ENCODE assay signal across 9 cellular contexts in genomic region chr1:27365372-27366112, GRCh38. TPM values are rescaled to one million over a fixed set of nuclear protein-coding genes. Genes with fewer than 3 reads are reported as not detected.
DNase-seq lines count a peak whose midpoint lies in the region; ATAC-seq and TF ChIP-seq lines count a peak whose summit lies in the region.
"Had no signal": no experiment of that assay in that cellular context is flagged by ENCODE, and none has a peak within 500 bp of the region (broad histone marks: within the 10 kb centered on the region; RNA-seq: fewer than 3 reads in every experiment).

No MANE protein-coding gene starts in this region.

- H3K36me3 ChIP-seq in Caco-2 (ENCODE audit: control insufficient read depth, insufficient read depth, low read length) = no peaks in the 10 kb centered on the region
- no peaks in the 10 kb centered on the region for H3K36me3 ChIP-seq in H7 (replicated peaks; ENCODE audit: control insufficient read depth, insufficient read depth, low read length)
- H3K36me3 ChIP-seq in iPS-18a (ENCODE audit: control insufficient read depth, low read depth, low read length) = no peaks in the 10 kb centered on the region
- peaks cover 0 to 28% of the 10 kb centered on the region in 2 donors for H3K36me3 ChIP-seq in gastrocnemius medialis

- in situ Hi-C loops in gastrocnemius medialis (cut with MboI; ENCODE audit: low sequenced_read_pairs in 4 of 4) = no loop called here

- no peaks in the 10 kb centered on the region for H3K9me3 ChIP-seq in Caco-2
- H3K9me3 ChIP-seq in iPS-18a (ENCODE audit: control insufficient read depth, low read depth, low read length) = no peaks in the 10 kb centered on the region
- no peaks in the 10 kb centered on the region for H3K9me3 ChIP-seq in gastrocnemius medialis

- H3K9ac ChIP-seq in iPS-18a (ENCODE audit: low read length) = peak overlapping the region; percentile 17

- POLR2A ChIA-PET in Caco-2 (lab: Charles Lee) = interaction anchor here (0.5 to 1.9 kb wide), 10 partner anchors 12 to 931 kb away, joined by 3 to 14 read pairs (median 8); partner anchors contain the start of gene CD164L2

- TF ChIP-seq POLR2A in gastrocnemius medialis (IDR thresholded peaks at IDR 0.05) = peak; percentile 57 to 64

- DNase-seq in Caco-2 = peak; percentile 74 to 83
- peak; percentile 97 for DNase-seq in H7
- peak; percentile 58 for DNase-seq in NCI-H2107 (lab: John Stamatoyannopoulos, UW)
- peak; percentile 91 for DNase-seq in UCSD-AML1 (lab: John Stamatoyannopoulos, UW; ENCODE audit: unreplicated experiment)
- DNase-seq in gastrocnemius medialis = peak; percentile 82 to 88

- ATAC-seq in gastrocnemius medialis (peak; percentile 79 to 80), GM18870 (IDR thresholded peaks at IDR 0.05; ENCODE audit: unreplicated experiment) (no peak)

- H3K36me3 Mint-ChIP-seq in Caco-2 (ENCODE audit: insufficient read depth, unreplicated experiment) = peaks cover 12% of the 10 kb centered on the region
- H3K36me3 Mint-ChIP-seq in brain = no peaks in the 10 kb centered on the region

- H3K27me3 Mint-ChIP-seq in Caco-2 (ENCODE audit: insufficient read depth, unreplicated experiment) (no peaks in the 10 kb centered on the region), brain (peaks cover 11% of the 10 kb centered on the region)

- TF ChIP-seq CTCF in Caco-2 (IDR thresholded peaks at IDR 0.05; ENCODE audit: insufficient read depth in 1 of 2, low read depth in 1 of 2, low read length in 1 of 2, severe bottlenecking in 1 of 2, unreplicated experiment in 1 of 2) (no peak), brain (conservative IDR thresholded peaks at IDR 0.05) (no peak), gastrocnemius medialis (IDR thresholded peaks at IDR 0.05 in 4 of 5, conservative IDR thresholded peaks at IDR 0.05 in 1 of 5) (no peak)

- peak overlapping the region; percentile 98 for H3K4me3 Mint-ChIP-seq in Caco-2 (ENCODE audit: unreplicated experiment)
- peak overlapping the region; percentile 92 to 96 (median 94) for H3K4me3 Mint-ChIP-seq in brain

- H3K27ac Mint-ChIP-seq in Caco-2 (ENCODE audit: unreplicated experiment) (peak overlapping the region; percentile 85), brain (peak overlapping the region; percentile 92 to 98 (median 97))

- H3K4me1 Mint-ChIP-seq in Caco-2 (ENCODE audit: low read depth, unreplicated experiment) = peaks cover 7% of the 10 kb centered on the region
- peaks cover 31% of the 10 kb centered on the region for H3K4me1 Mint-ChIP-seq in brain

- H3K27me3 ChIP-seq in Caco-2 (replicated peaks; ENCODE audit: control insufficient read depth, insufficient read depth, low read length) (no peaks in the 10 kb centered on the region), H7 (ENCODE audit: control insufficient read depth, insufficient read depth, low read length) (peaks cover 22% of the 10 kb centered on the region), iPS-18a (ENCODE audit: control insufficient read depth, insufficient read depth, low read length) (peaks cover 25% of the 10 kb centered on the region), gastrocnemius medialis (no peaks in the 10 kb centered on the region)

- no TSS peak for BruUV-seq in Caco-2 (replicated peaks; lab: Mats Ljungman, UMichigan)

- H3K4me1 ChIP-seq in Caco-2 (peaks cover 16% of the 10 kb centered on the region), iPS-18a (ENCODE audit: control insufficient read depth, low read depth, low read length) (peaks cover 14% of the 10 kb centered on the region), gastrocnemius medialis (peaks cover 22 to 23% of the 10 kb centered on the region in 2 donors)

- H3K27ac ChIP-seq in iPS-18a (ENCODE audit: low read length) (no peak overlapping the region), gastrocnemius medialis (peak overlapping the region; percentile 91 to 99 (median 96))

- intact Hi-C loops in Caco-2 (cut with micrococcal nuclease; ENCODE audit: unreplicated experiment) (loop anchor here (1.0 kb wide), 1 partner anchor 23 kb away; no protein-coding TSS in a partner anchor), gastrocnemius medialis (cut with DNase I; ENCODE audit: low total_unique reads) (loop anchor here (1.0 to 2.0 kb wide), 5 partner anchors 23 to 131 kb away; partner anchors contain the start of genes GPR3, TMEM222 and WDTC1)

- no peaks in the 10 kb centered on the region for H3K9me3 Mint-ChIP-seq in Caco-2 (ENCODE audit: unreplicated experiment)
- H3K9me3 Mint-ChIP-seq in brain = no peaks in the 10 kb centered on the region

- peak overlapping the region; percentile 46 for H3K4me3 ChIP-seq in Caco-2 (ENCODE audit: low read depth, low read length)
- peak overlapping the region; percentile 76 for H3K4me3 ChIP-seq in H7 (ENCODE audit: insufficient read depth, low read depth, low read length)
- H3K4me3 ChIP-seq in iPS-18a (ENCODE audit: low read length) = peak overlapping the region; percentile 78
- peak overlapping the region; percentile 71 to 95 (median 77) for H3K4me3 ChIP-seq in gastrocnemius medialis

- CTCF ChIA-PET in Caco-2 (lab: Charles Lee) = interaction anchor here (0.5 to 3.2 kb wide), 23 partner anchors 8 to 1278 kb away, joined by 3 to 28 read pairs (median 5); partner anchors contain the start of gene TAF12

RNA-seq across cellular contexts. Expression of gene MAP3K6, which starts 1.2 kb away (rescaled TPM):
- total RNA-seq in Caco-2 (2022) (8.8 and 11.7 TPM in 2 replicates), gastrocnemius medialis (10 to 100 TPM; 16.5 to 29.1 (median 18.4) TPM)
- total RNA-seq in H7 (2014; rRNA removed; shearing (Covaris generic)) = 10.7 and 14.6 TPM in 2 replicates
- 6.9 TPM for polyA plus RNA-seq in brain (ENCODE audit: insufficient read depth, low read depth, low replicate concordance)

RNA-seq across cellular contexts. Expression of gene FCN3, which starts 9.1 kb away (rescaled TPM):
- total RNA-seq in Caco-2 (2022) (not detected in 2 replicates), gastrocnemius medialis (10 to 100 TPM; 13.2 to 35.7 (median 19.3) TPM)
- total RNA-seq in H7 (2014; rRNA removed; shearing (Covaris generic)) = 0.14 TPM in 1 of 2 replicates, not detected in the other
- 1.4 TPM for polyA plus RNA-seq in brain (ENCODE audit: insufficient read depth, low read depth, low replicate concordance)
- total RNA-seq: glomerular endothelial cell had no signal

RNA-seq across cellular contexts. Expression of gene CD164L2, which starts 17.6 kb away (rescaled TPM):
- total RNA-seq in Caco-2 (2022) = 0.21 TPM in 1 of 2 replicates, not detected in the other
- 1.7 and 3.8 TPM in 2 replicates for total RNA-seq in H7 (2014; rRNA removed; shearing (Covaris generic))
- polyA plus RNA-seq in brain (ENCODE audit: insufficient read depth, low read depth, low replicate concordance) = 2.2 TPM
- total RNA-seq in gastrocnemius medialis = not detected
- total RNA-seq: glomerular endothelial cell had no signal

RNA-seq across cellular contexts. Expression of gene SYTL1, which starts 23.7 kb away (rescaled TPM):
- total RNA-seq in Caco-2 (2022) (11.0 and 11.2 TPM in 2 replicates), gastrocnemius medialis (under 1 TPM in 1 of 4 donors, not detected in 3; 0.66 TPM)
- total RNA-seq in H7 (2014; rRNA removed; shearing (Covaris generic)) = 5.6 and 6.4 TPM in 2 replicates
- 24.1 TPM for polyA plus RNA-seq in brain (ENCODE audit: insufficient read depth, low read depth, low replicate concordance)

RNA-seq across cellular contexts. Expression of gene GPR3, which starts 26.9 kb away (rescaled TPM):
- total RNA-seq in Caco-2 (2022) = 0.91 and 1.2 TPM in 2 replicates
- total RNA-seq in H7 (2014; rRNA removed; shearing (Covaris generic)) = 5.8 and 8.5 TPM in 2 replicates
- 2.7 TPM for polyA plus RNA-seq in brain (ENCODE audit: insufficient read depth, low read depth, low replicate concordance)
- total RNA-seq in gastrocnemius medialis = under 1 TPM in 3 of 4 donors, not detected in 1; 0.23 to 0.51 (median 0.35) TPM

Comparison
In these comparisons a context has a peak if more than half of its experiments do, and no peak if none do; other contexts are left out.
1. RNA of gene FCN3, which starts 9.1 kb away (total RNA-seq): 13.2 to 35.7 TPM in gastrocnemius medialis; 0.14 TPM in H7 and not detected in Caco-2; every median in the first group is over 10 times any median in the second.
2. Peak in every context shown above with its lines, with median percentiles within 50 percentile points of each other: DNase-seq and H3K4me3 ChIP-seq.